ENCODE assay signal across 18 cellular contexts in the genomic region with DNA sequence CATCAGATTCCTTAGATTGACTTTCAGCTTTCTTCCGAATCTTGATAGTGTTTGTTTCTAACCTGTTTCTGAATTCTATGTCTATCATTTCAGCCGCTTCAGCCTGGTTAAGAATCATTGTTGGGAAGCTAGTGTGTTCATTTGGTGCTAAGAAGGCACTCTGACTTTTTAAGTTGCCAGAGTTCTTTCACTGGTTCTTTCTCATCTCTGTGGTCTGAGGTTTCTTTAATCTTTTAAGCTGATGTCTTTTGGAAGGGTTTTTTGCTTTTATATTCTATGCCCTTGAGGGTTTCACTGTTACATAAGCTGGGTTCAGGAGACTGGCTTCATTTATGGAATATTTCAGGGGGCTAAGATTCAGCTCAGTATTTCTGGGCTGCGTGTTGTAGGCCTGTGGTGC.
"Had no signal": no experiment of that assay in that cellular context is flagged by ENCODE, and none has a peak within 500 bp of the region (broad histone marks: within the 10 kb centered on the region; RNA-seq: fewer than 3 reads in every experiment).

No MANE protein-coding gene starts in this region.

- H3K27ac Mint-ChIP-seq: dendritic cell treated with granulocyte-macrophage colony-stimulating factor and Interleukin-4, amounts not matched to agents 40 ng/mL and 50 ng/mL, for 4 days; immature natural killer cell; neural progenitor cell had no signal

- ATAC-seq: psoas muscle, right cardiac atrium, upper lobe of right lung had no signal

- H3K9me3 Mint-ChIP-seq: dendritic cell treated with granulocyte-macrophage colony-stimulating factor and Interleukin-4, amounts not matched to agents 40 ng/mL and 50 ng/mL, for 4 days; immature natural killer cell had no signal

- H3K27me3 Mint-ChIP-seq: dendritic cell treated with granulocyte-macrophage colony-stimulating factor and Interleukin-4, amounts not matched to agents 40 ng/mL and 50 ng/mL, for 4 days had no signal

- DNase-seq: activated CD4-positive, alpha-beta T cell treated with anti-CD3 and anti-CD28 coated beads for 4 hours; activated CD8-positive, alpha-beta memory T cell treated with anti-CD3 and anti-CD28 coated beads, Interleukin-2, amount 50 U/mL, for 4 hours; activated effector memory CD4-positive, alpha-beta T cell treated with anti-CD3 and anti-CD28 coated beads, Interleukin-2, amount 50 U/mL, for 16 hours; activated T-cell treated with anti-CD3 and anti-CD28 coated beads, Interleukin-2, amount 50 U/mL, for 48 hours; effector CD8-positive, alpha-beta T cell; immature natural killer cell; kidney glomerular epithelial cell; left ventricle myocardium inferior; mammary epithelial cell; midbrain; ovary; psoas muscle; right cardiac atrium; upper lobe of right lung had no signal

- H3K36me3 Mint-ChIP-seq: immature natural killer cell, neural progenitor cell had no signal

- H3K4me3 Mint-ChIP-seq: dendritic cell treated with granulocyte-macrophage colony-stimulating factor and Interleukin-4, amounts not matched to agents 40 ng/mL and 50 ng/mL, for 4 days; immature natural killer cell; neural progenitor cell had no signal

- FAIRE-seq: astrocyte, TTC549 had no signal
